Comparison of ENCODE assay signal across 8 cellular contexts in genomic region chr19:14495678-14496028, GRCh38. TPM values are rescaled to one million over a fixed set of nuclear protein-coding genes. Genes with fewer than 3 reads are reported as not detected.
DNase-seq lines count a peak whose midpoint lies in the region; ATAC-seq and TF ChIP-seq lines count a peak whose summit lies in the region.

No MANE protein-coding gene starts in this region.

- no peak overlapping the region for H3K18ac ChIP-seq in IMR-90 (ENCODE audit: low read depth, low read length)

- H2BK15ac ChIP-seq in IMR-90 (ENCODE audit: low read depth, low read length): no peak overlapping the region

- in situ Hi-C loops in IMR-90 (cut with MboI; ENCODE audit: low sequenced_read_pairs): no loop called here

- H3K4me1 ChIP-seq in IMR-90 (ENCODE audit: control insufficient read depth, insufficient read depth, low read length): peaks cover 8% of the 10 kb centered on the region

- peak; percentile 2; the same call in 1 of the 2 replicates for ATAC-seq in IMR-90 (ENCODE audit: low read depth)
- ATAC-seq in naive thymus-derived CD8-positive, alpha-beta T cell: no peak
- ATAC-seq in HG02885 (IDR thresholded peaks at IDR 0.05; ENCODE audit: poor library complexity, unreplicated experiment): no peak

- peak overlapping the region; percentile 99 for H3K4me2 ChIP-seq in IMR-90 (ENCODE audit: low read depth, low read length)

- H3K36me3 Mint-ChIP-seq in naive thymus-derived CD8-positive, alpha-beta T cell: peaks cover 0 to 16% (median 0%) of the 10 kb centered on the region in 3 donors

- H3K23ac ChIP-seq in IMR-90 (ENCODE audit: low read depth, low read length): peak overlapping the region; percentile 32

- peak overlapping the region; percentile 92 for H2AFZ ChIP-seq in IMR-90 (replicated peaks; ENCODE audit: low read length, poor library complexity)

- 0 out of 2 replicates have a peak overlapping the region, but pooled peaks have one; percentile 38 for H2BK120ac ChIP-seq in IMR-90 (ENCODE audit: low read depth, low read length)

- peaks cover 13 to 34% (median 25%) of the 10 kb centered on the region in 4 donors for H3K4me1 Mint-ChIP-seq in naive thymus-derived CD8-positive, alpha-beta T cell

- no peaks in the 10 kb centered on the region for H3K27me3 ChIP-seq in IMR-90 (ENCODE audit: control insufficient read depth, insufficient read depth, low read length)
- H3K27me3 ChIP-seq in dorsolateral prefrontal cortex: no peaks in the 10 kb centered on the region

- H3K27ac ChIP-seq in C4-2B (peak overlapping the region; percentile 77), IMR-90 (ENCODE audit: insufficient read depth, low read length) (peak overlapping the region; percentile 62), dorsolateral prefrontal cortex (peak overlapping the region in 56 of 59 donors; percentile 1 to 99 (median 95))

- H4K91ac ChIP-seq in IMR-90 (ENCODE audit: insufficient read depth, low read depth, low read length): peak overlapping the region; percentile 31

- peak overlapping the region; percentile 77 to 91 (median 84) for H3K4me3 Mint-ChIP-seq in naive thymus-derived CD8-positive, alpha-beta T cell

- POLR2A ChIA-PET in IMR-90 (lab: Charles Lee; ENCODE audit: unreplicated experiment): no interaction called here
- POLR2A ChIA-PET in naive thymus-derived CD8-positive, alpha-beta T cell (lab: Charles Lee): interaction anchor here (0.5 to 5.5 kb wide), 16 partner anchors 9 to 1779 kb away, joined by 3 to 89 read pairs (median 6); partner anchors contain the start of genes ASF1B, DNAJB1, NDUFB7 and TECR

- intact Hi-C loops in IMR-90 (cut with micrococcal nuclease): no loop called here
- intact Hi-C loops in dorsolateral prefrontal cortex (cut with DNase I): loop anchor here (1.0 to 10.0 kb wide), 3 partner anchors 23 to 701 kb away; partner anchors contain the start of genes DNAJB1 (in 2 of the 2) and ZSWIM4 (in 1 of the 2)

- no peaks in the 10 kb centered on the region for H3K27me3 Mint-ChIP-seq in naive thymus-derived CD8-positive, alpha-beta T cell

- 0 out of 2 replicates have a peak, but pooled peaks have one; percentile 4 for TF ChIP-seq POLR2A in IMR-90 (IDR thresholded peaks at IDR 0.05; ENCODE audit: low read depth, low read length)

- peak overlapping the region; percentile 99 for H2AK9ac ChIP-seq in IMR-90 (replicated peaks; ENCODE audit: low read depth, low read length, poor library complexity)

- H4K5ac ChIP-seq in IMR-90 (ENCODE audit: low read depth, low read length): peak overlapping the region; percentile 78; the same call in 1 of the 2 replicates

- H3K36me3 ChIP-seq in IMR-90 (ENCODE audit: control insufficient read depth, insufficient read depth, low read length): peaks cover 11% of the 10 kb centered on the region

- no peak for TF ChIP-seq RAD21 in IMR-90 (IDR thresholded peaks at IDR 0.05; ENCODE audit: low read length)

- peak overlapping the region in 1 of 2 experiments; percentile 62; a peak in 2 of 4 replicates for H4K8ac ChIP-seq in IMR-90 (ENCODE audit: low read depth in 2 of 2, low read length in 2 of 2)

- no CpG with 5 or more reads among the region's 28 CpGs for WGBS in IMR-90 (ENCODE audit: extremely low coverage in 2 of 2, insufficient read length in 1 of 2), 2 experiments

- peak overlapping the region; percentile 68; the same call in 1 of the 2 replicates for H3K56ac ChIP-seq in IMR-90 (ENCODE audit: extremely low read depth, insufficient read depth, low read length)

- H2BK5ac ChIP-seq in IMR-90 (ENCODE audit: low read depth, low read length, poor library complexity, severe bottlenecking): peak overlapping the region; percentile 79

- no peak overlapping the region for H2BK20ac ChIP-seq in IMR-90 (ENCODE audit: low read depth, low read length)

- H3K9me3 ChIP-seq in IMR-90 (ENCODE audit: control insufficient read depth, insufficient read depth, low read length): no peaks in the 10 kb centered on the region

- CTCF ChIA-PET in IMR-90 (lab: Yijun Ruan, JAX): no interaction called here

- H3K79me1 ChIP-seq in IMR-90 (ENCODE audit: low read depth in 1 of 2, low read length in 2 of 2): peaks cover 20 to 38% of the 10 kb centered on the region in 2 experiments

- no TSS peak for BruUV-seq in IMR-90 (replicated peaks; lab: Mats Ljungman, UMichigan)

- H3K9me3 Mint-ChIP-seq in naive thymus-derived CD8-positive, alpha-beta T cell: no peaks in the 10 kb centered on the region

- H2AK5ac ChIP-seq in IMR-90 (ENCODE audit: low read depth, low read length): peak overlapping the region; percentile 92

- DNase-seq in IMR-90: no peak
- no peak for DNase-seq in dorsolateral prefrontal cortex
- no peak for DNase-seq in naive thymus-derived CD8-positive, alpha-beta T cell
- no peak for DNase-seq in stimulated activated naive CD4-positive, alpha-beta T cell treated with Interleukin-2 at 50 U/mL for 16 hours (lab: John Stamatoyannopoulos, UW)
- DNase-seq in NCI-H1417 (lab: John Stamatoyannopoulos, UW): no peak
- DNase-seq in NCI-H1092 (lab: John Stamatoyannopoulos, UW): no peak

- H3K4me3 ChIP-seq in IMR-90 (ENCODE audit: insufficient read depth, low read depth, low read length) (peak overlapping the region; percentile 100), dorsolateral prefrontal cortex (peak overlapping the region; percentile 71 to 98 (median 91))

- H3K9ac ChIP-seq in IMR-90 (ENCODE audit: low read depth, low read length): peak overlapping the region; percentile 73

- H3K14ac ChIP-seq in IMR-90 (replicated peaks; ENCODE audit: low read depth, low read length): peak overlapping the region; percentile 93

- peak overlapping the region; percentile 57 to 91 (median 87) for H3K27ac Mint-ChIP-seq in naive thymus-derived CD8-positive, alpha-beta T cell

- H3K9me1 ChIP-seq in IMR-90 (ENCODE audit: insufficient read depth, low read length): peaks cover 11% of the 10 kb centered on the region

- peaks cover 24% of the 10 kb centered on the region for H4K20me1 ChIP-seq in IMR-90 (ENCODE audit: insufficient read depth, low read length)

- dilution Hi-C loops in IMR-90 (cut with HindIII; ENCODE audit: low sequenced_read_pairs, unreplicated experiment): no loop called here

- peak overlapping the region; percentile 70 for H3K4ac ChIP-seq in IMR-90 (ENCODE audit: low read depth, low read length)

- TF ChIP-seq CTCF in C4-2B (conservative IDR thresholded peaks at IDR 0.05) (no peak), IMR-90 (conservative IDR thresholded peaks at IDR 0.05; ENCODE audit: low read depth, low read length) (no peak), dorsolateral prefrontal cortex (IDR thresholded peaks at IDR 0.05 in 54 of 56, conservative IDR thresholded peaks at IDR 0.05 in 2 of 56; ENCODE audit: low read depth in 1 of 56, partially characterized antibody in 56 of 56) (no peak)

TF ChIP-seq in IMR-90, 13 proteins besides CTCF, POLR2A, EP300 and RAD21 (continues in another document):
- no peak for TF ChIP-seq MXI1 (IDR thresholded peaks at IDR 0.05; ENCODE audit: borderline replicate concordance, low read depth, low read length)
- TF ChIP-seq RFX5 (IDR thresholded peaks at IDR 0.05; ENCODE audit: low read depth, low read length): no peak
- TF ChIP-seq ELK1 (IDR thresholded peaks at IDR 0.05; ENCODE audit: borderline replicate concordance, low read depth, low read length): no peak
- TF ChIP-seq MAZ (IDR thresholded peaks at IDR 0.05; ENCODE audit: borderline replicate concordance, low read depth, low read length): no peak
- TF ChIP-seq MAFK (IDR thresholded peaks at IDR 0.05; ENCODE audit: low read depth, low read length): no peak
- no peak for TF ChIP-seq CHD1 (IDR thresholded peaks at IDR 0.05; ENCODE audit: low read depth, low read length)
- no peak for TF ChIP-seq FOS (IDR thresholded peaks at IDR 0.05; ENCODE audit: low read depth, low read length)

RNA-seq across cellular contexts. Expression of gene GIPC1, which starts 0.3 kb away (rescaled TPM):
- 74.2 and 77.5 TPM in 2 replicates for total RNA-seq in IMR-90 (2012; rRNA removed)
- polyA plus RNA-seq in IMR-90 (2012; rRNA removed): 133 and 153 TPM in 2 replicates
- polyA plus RNA-seq in IMR-90 (2012; cell fraction: cytosol; rRNA removed): 151 and 196 TPM in 2 replicates
- polyA plus RNA-seq in IMR-90 (2012; cell fraction: nucleus; rRNA removed; ENCODE audit: low replicate concordance): 93.4 and 205 TPM in 2 replicates
- 100 to 1,000 TPM in 13 of 120 experiments, 10 to 100 TPM in 107; 54.9 to 112 (median 87.4) TPM for total RNA-seq in dorsolateral prefrontal cortex
- total RNA-seq in naive thymus-derived CD8-positive, alpha-beta T cell: 10 to 100 TPM; 19.9 to 23.0 TPM
- polyA plus RNA-seq in naive thymus-derived CD8-positive, alpha-beta T cell: 10 to 100 TPM; 32.2 to 35.0 (median 33.5) TPM

RNA-seq across cellular contexts. Expression of gene PTGER1, which starts 20.5 kb away (rescaled TPM):
- total RNA-seq in IMR-90 (2012; rRNA removed) (0.28 and 0.54 TPM in 2 replicates), dorsolateral prefrontal cortex (1 to 10 TPM in 24 of 120 experiments, under 1 TPM in 58, not detected in 38; 0.29 to 4.1 (median 0.66) TPM)
- polyA plus RNA-seq in IMR-90 (2012; rRNA removed): 0.60 and 1.6 TPM in 2 replicates
- polyA plus RNA-seq in IMR-90 (2012; cell fraction: cytosol; rRNA removed): 0.90 and 2.7 TPM in 2 replicates
- 0.52 and 2.4 TPM in 2 replicates for polyA plus RNA-seq in IMR-90 (2012; cell fraction: nucleus; rRNA removed; ENCODE audit: low replicate concordance)
- total RNA-seq in naive thymus-derived CD8-positive, alpha-beta T cell: not detected
- polyA plus RNA-seq in naive thymus-derived CD8-positive, alpha-beta T cell: not detected

RNA-seq across cellular contexts. Expression of gene DNAJB1, which starts 22.5 kb away (rescaled TPM):
- total RNA-seq in IMR-90 (2012; rRNA removed) (82.5 and 88.2 TPM in 2 replicates), dorsolateral prefrontal cortex (1,000 to 10,000 TPM in 2 of 120 experiments, 100 to 1,000 TPM in 67, 10 to 100 TPM in 51; 67.5 to 1,486 (median 107) TPM)
- polyA plus RNA-seq in IMR-90 (2012; rRNA removed): 91.1 and 95.4 TPM in 2 replicates
- polyA plus RNA-seq in IMR-90 (2012; cell fraction: cytosol; rRNA removed): 73.4 and 172 TPM in 2 replicates
- polyA plus RNA-seq in IMR-90 (2012; cell fraction: nucleus; rRNA removed; ENCODE audit: low replicate concordance): 38.3 and 63.8 TPM in 2 replicates
- total RNA-seq in naive thymus-derived CD8-positive, alpha-beta T cell: 100 to 1,000 TPM; 165 to 171 TPM
- polyA plus RNA-seq in naive thymus-derived CD8-positive, alpha-beta T cell: 100 to 1,000 TPM; 205 to 348 (median 344) TPM

RNA-seq across cellular contexts. Expression of gene TECR, which starts 33.7 kb away (rescaled TPM):
- total RNA-seq in IMR-90 (2012; rRNA removed) (35.8 and 46.2 TPM in 2 replicates), dorsolateral prefrontal cortex (100 to 1,000 TPM; 169 to 287 (median 205) TPM)
- 81.2 and 102 TPM in 2 replicates for polyA plus RNA-seq in IMR-90 (2012; rRNA removed)
- polyA plus RNA-seq in IMR-90 (2012; cell fraction: cytosol; rRNA removed): 74.3 and 124 TPM in 2 replicates
- polyA plus RNA-seq in IMR-90 (2012; cell fraction: nucleus; rRNA removed; ENCODE audit: low replicate concordance): 111 and 215 TPM in 2 replicates
- total RNA-seq in naive thymus-derived CD8-positive, alpha-beta T cell: 100 to 1,000 TPM; 179 to 182 TPM
- 100 to 1,000 TPM; 193 to 300 (median 261) TPM for polyA plus RNA-seq in naive thymus-derived CD8-positive, alpha-beta T cell
